8 cellular contexts compared by ENCODE assay signal in the genomic region with DNA sequence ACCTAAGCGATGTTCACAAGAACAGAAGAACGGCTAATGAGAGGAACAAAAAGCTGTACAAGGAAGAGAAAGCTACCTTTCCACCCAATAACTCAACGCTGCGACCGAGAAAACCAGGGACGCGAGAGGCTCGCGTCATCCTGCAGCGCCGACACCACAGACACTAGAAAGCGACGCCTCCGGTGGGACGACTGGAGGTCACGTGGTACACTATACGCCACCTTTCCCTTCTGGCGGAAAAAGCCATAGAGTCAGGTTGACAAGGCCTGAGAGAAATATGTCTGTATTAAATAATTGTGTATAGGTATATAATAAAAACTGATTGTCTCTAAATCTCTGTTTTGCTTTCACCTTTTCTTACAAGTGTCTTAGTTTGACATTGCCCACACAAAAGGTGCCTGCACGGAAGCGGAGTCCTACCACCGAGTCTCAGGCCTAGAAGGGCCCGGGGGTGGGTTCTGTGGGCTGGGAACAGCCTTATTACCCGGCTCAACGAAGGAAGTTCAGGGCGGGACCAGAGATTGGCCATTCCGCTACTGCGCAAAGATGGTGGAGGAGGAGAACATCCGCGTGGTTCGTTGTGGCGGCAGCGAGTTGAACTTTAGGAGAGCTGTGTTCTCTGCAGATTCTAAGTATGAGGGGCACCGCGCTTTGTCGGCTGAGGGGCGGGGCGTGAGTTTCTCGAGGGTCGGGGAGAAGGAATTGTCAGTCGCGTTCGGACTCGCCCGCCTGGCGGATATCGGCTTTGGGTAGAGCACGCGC. TPM values are rescaled to one million over a fixed set of nuclear protein-coding genes. Genes with fewer than 3 reads are reported as not detected.
DNase-seq lines count a peak whose midpoint lies in the region; ATAC-seq and TF ChIP-seq lines count a peak whose summit lies in the region.

A gene (plus strand): TSS at position 528 of the 762 bp plus-strand sequence. CDS start 19 bp downstream, at position 547.

- TF ChIP-seq CTCF in GM13976 (IDR thresholded peaks at IDR 0.05; ENCODE audit: borderline replicate concordance, control extremely low read depth, extremely low read depth, insufficient read depth, missing control alignments) = no peak
- peak in 2 of 9 donors; percentile 16 to 31 for TF ChIP-seq CTCF in heart right ventricle (IDR thresholded peaks at IDR 0.05)
- TF ChIP-seq CTCF in upper lobe of left lung (IDR thresholded peaks at IDR 0.05) = peak in 1 of 6 experiments; percentile 8

- in situ Hi-C loops in GM13976 (cut with MboI; ENCODE audit: low sequenced_read_pairs, unreplicated experiment) = no loop called here

- H3K36me3 ChIP-seq in heart right ventricle (peaks cover 0 to 9% (median 0%) of the 10 kb centered on the region in 9 donors), upper lobe of left lung (no peaks in the 10 kb centered on the region)

- DNase-seq in GM13976 (ENCODE audit: low spot score) (peak; percentile 83), NCI-H146 treated with DMSO at 0.1 percent for 48 hours (lab: John Stamatoyannopoulos, UW; ENCODE audit: unreplicated experiment) (peak; percentile 81), amniotic stem cell (lab: John Stamatoyannopoulos, UW) (peak; percentile 91), heart right ventricle (peak; percentile 90 to 97), posterior cingulate gyrus (peak; percentile 88 to 98 (median 92)), upper lobe of left lung (peak; percentile 92 to 95)

- H3K4me1 ChIP-seq in heart right ventricle (peaks cover 3 to 34% (median 25%) of the 10 kb centered on the region in 9 donors), upper lobe of left lung (peaks cover 9 to 20% (median 19%) of the 10 kb centered on the region in 4 donors)

- intact Hi-C loops in T-helper 1 cell treated with Interleukin-12 subunit alpha and Interleukin-12 subunit beta and Interleukin-4 antibody, amounts not matched to agents 30 ng/mL and 1 ng/mL, for 36 hours (cut with micrococcal nuclease) = loop anchor here (1.0 to 10.0 kb wide), 14 partner anchors 139 to 1580 kb away; a partner anchor contains a TSS
- intact Hi-C loops in heart right ventricle (cut with DNase I) = no loop called here
- intact Hi-C loops in posterior cingulate gyrus (cut with DNase I) = loop anchor here (10.0 kb wide), 1 partner anchor 344 kb away; a partner anchor contains a TSS

- TF ChIP-seq POLR2A in upper lobe of left lung (IDR thresholded peaks at IDR 0.05) = peak in 3 of 4 donors; percentile 39 to 84 (median 74)

- H3K27me3 ChIP-seq in heart right ventricle (no peaks in the 10 kb centered on the region), upper lobe of left lung (no peaks in the 10 kb centered on the region)

- no peak for TF ChIP-seq EP300 in upper lobe of left lung (IDR thresholded peaks at IDR 0.05)

- H3K9me3 ChIP-seq in heart right ventricle = no peaks in the 10 kb centered on the region
- H3K9me3 ChIP-seq in upper lobe of left lung = no peaks in the 10 kb centered on the region

- peak within 1 kb of the TSS; percentile 62 to 93 (median 74) for H3K4me3 ChIP-seq in heart right ventricle
- peak within 1 kb of the TSS; percentile 73 to 90 (median 79) for H3K4me3 ChIP-seq in upper lobe of left lung

- ATAC-seq in HG02870 (IDR thresholded peaks at IDR 0.05; ENCODE audit: unreplicated experiment) = peak; percentile 84
- peak; percentile 99 for ATAC-seq in heart right ventricle
- ATAC-seq in upper lobe of left lung (ENCODE audit: low FRiP score in 2 of 2) = peak; percentile 100

- 0% methylated on average over 48 of the region's 48 CpGs for WGBS in heart right ventricle, 2 donors
- 1% methylated on average over 22 to 48 of the region's 48 CpGs for WGBS in upper lobe of left lung, 2 donors

- H3K27ac ChIP-seq in heart right ventricle = peak within 1 kb of the TSS; percentile 31 to 95 (median 89)
- H3K27ac ChIP-seq in upper lobe of left lung = peak within 1 kb of the TSS; percentile 83 to 94 (median 87)

RNA-seq across cellular contexts. Expression of the gene that starts here (rescaled TPM):
- 58.7 and 68.3 TPM in 2 replicates for total RNA-seq in T-helper 1 cell treated with Interleukin-12 subunit alpha and Interleukin-12 subunit beta and Interleukin-4 antibody, amounts not matched to agents 30 ng/mL and 1 ng/mL, for 36 hours
- total RNA-seq in heart right ventricle = 10 to 100 TPM; 15.4 to 19.2 (median 17.3) TPM
- 10 to 100 TPM; 11.8 to 15.9 TPM for polyA plus RNA-seq in heart right ventricle
- total RNA-seq in upper lobe of left lung = 10 to 100 TPM in 5 of 6 donors, 1 to 10 TPM in 1; 7.5 to 34.6 (median 28.2) TPM

Comparison
In these comparisons a context has a peak if more than half of its experiments do, and no peak if none do; other contexts are left out.
1. Peak in every context shown above with its lines: DNase-seq, ATAC-seq, H3K4me3 ChIP-seq and H3K27ac ChIP-seq.
2. intact Hi-C loops: an anchor here in T-helper 1 cell treated with Interleukin-12 subunit alpha and Interleukin-12 subunit beta and Interleukin-4 antibody, amounts not matched to agents 30 ng/mL and 1 ng/mL, for 36 hours (1.0 to 10.0 kb wide) and posterior cingulate gyrus (10.0 kb wide); none called in heart right ventricle.